In genomic region chr6:55665224-55665587, GRCh38 we compare ENCODE assay signal across 25 cellular contexts.
DNase-seq lines count a peak whose midpoint lies in the region; ATAC-seq, FAIRE-seq and TF ChIP-seq lines count a peak whose summit lies in the region.
"Had no signal": no experiment of that assay in that cellular context is flagged by ENCODE, and none has a peak within 500 bp of the region (broad histone marks: within the 10 kb centered on the region; RNA-seq: fewer than 3 reads in every experiment).

No MANE protein-coding gene starts in this region.

- H3K36me3 Mint-ChIP-seq in MCF 10A (ENCODE audit: insufficient read depth, unreplicated experiment), result no peaks in the 10 kb centered on the region
- no peaks in the 10 kb centered on the region for H3K36me3 Mint-ChIP-seq in CD4-positive, alpha-beta T cell (ENCODE audit: low read depth)
- H3K36me3 Mint-ChIP-seq: CD4-positive, CD25-positive, alpha-beta regulatory T cell; CD8-positive, alpha-beta memory T cell had no signal

- no peak overlapping the region for H3K4me2 ChIP-seq in mammary epithelial cell (ENCODE audit: insufficient read depth, low read depth, low read length)
- H3K4me2 ChIP-seq: BLaER1, GM23338 had no signal

- H3K27ac ChIP-seq in mammary epithelial cell (ENCODE audit: insufficient read depth, low read depth, low read length) (no peak overlapping the region), foreskin keratinocyte (no peak overlapping the region)
- no peak overlapping the region for H3K27ac ChIP-seq in CD4-positive, alpha-beta T cell (ENCODE audit: low read depth, low read length)
- H3K27ac ChIP-seq: 22Rv1, BLaER1, C4-2B had no signal

- no peak overlapping the region for H3K4me3 Mint-ChIP-seq in MCF 10A (ENCODE audit: unreplicated experiment)
- H3K4me3 Mint-ChIP-seq in CD4-positive, alpha-beta T cell, result no peak overlapping the region
- H3K4me3 Mint-ChIP-seq: B cell; CD4-positive, CD25-positive, alpha-beta regulatory T cell; CD8-positive, alpha-beta memory T cell; GM23338; H9 had no signal

- intact Hi-C loops in mammary epithelial cell (cut with micrococcal nuclease), result no loop called here
- intact Hi-C loops in MCF 10A (cut with micrococcal nuclease), result no loop called here
- intact Hi-C loops in CD4-positive, alpha-beta T cell (cut with DNase I, micrococcal nuclease), result no loop called here

- H3K27ac Mint-ChIP-seq in MCF 10A (ENCODE audit: low read depth, unreplicated experiment), result no peak overlapping the region
- no peak overlapping the region for H3K27ac Mint-ChIP-seq in CD4-positive, alpha-beta T cell
- H3K27ac Mint-ChIP-seq: B cell; CD4-positive, CD25-positive, alpha-beta regulatory T cell; CD8-positive, alpha-beta memory T cell; GM23338; H9 had no signal

- BruUV-seq in mammary epithelial cell (replicated peaks; lab: Mats Ljungman, UMichigan) (no TSS peak), MCF 10A (replicated peaks; lab: Mats Ljungman, UMichigan) (no TSS peak)

- H3K4me1 ChIP-seq in mammary epithelial cell (ENCODE audit: insufficient read depth, low read length) (no peaks in the 10 kb centered on the region), foreskin keratinocyte (peaks cover 10% of the 10 kb centered on the region)

- H3K4me3 ChIP-seq in mammary epithelial cell (replicated peaks in 1 of 3; ENCODE audit: insufficient read depth in 1 of 3, low read depth in 2 of 3, low read length in 3 of 3), result no peak overlapping the region
- no peak overlapping the region for H3K4me3 ChIP-seq in bronchial epithelial cell (ENCODE audit: low read depth, low read length)
- H3K4me3 ChIP-seq: BLaER1, GM23338 had no signal

- no peak for FAIRE-seq in bronchial epithelial cell (lab: Jason Lieb, UNC)
- FAIRE-seq: A204.1, D721Med, GM12891, GM18507 had no signal

- H3K4me1 Mint-ChIP-seq in MCF 10A (ENCODE audit: insufficient read depth, unreplicated experiment), result no peaks in the 10 kb centered on the region
- H3K4me1 Mint-ChIP-seq in CD4-positive, alpha-beta T cell (ENCODE audit: low read depth), result no peaks in the 10 kb centered on the region
- H3K4me1 Mint-ChIP-seq: B cell; CD4-positive, CD25-positive, alpha-beta regulatory T cell; CD8-positive, alpha-beta memory T cell had no signal

- ATAC-seq in foreskin keratinocyte (peak; percentile 27), HG03175 (IDR thresholded peaks at IDR 0.05; ENCODE audit: unreplicated experiment) (no peak)
- no peak for ATAC-seq in CD4-positive, alpha-beta T cell (ENCODE audit: poor library complexity)
- ATAC-seq: GM23338, HCT116 had no signal

- no peaks in the 10 kb centered on the region for H3K9me3 ChIP-seq in mammary epithelial cell (replicated peaks; ENCODE audit: insufficient read depth, low read length)
- H3K9me3 ChIP-seq in CD4-positive, alpha-beta T cell (ENCODE audit: control insufficient read depth, low read length), result no peaks in the 10 kb centered on the region

- H3K9me3 Mint-ChIP-seq in MCF 10A (ENCODE audit: unreplicated experiment), result peaks cover 18% of the 10 kb centered on the region
- H3K9me3 Mint-ChIP-seq in CD4-positive, alpha-beta T cell, result peaks cover 6% of the 10 kb centered on the region

- in situ Hi-C loops in mammary epithelial cell (cut with MboI; ENCODE audit: low sequenced_read_pairs in 2 of 2), result no loop called here

- CTCF ChIA-PET in mammary epithelial cell (lab: Charles Lee; ENCODE audit: low non-redundant PET), result no interaction called here
- CTCF ChIA-PET in MCF 10A (lab: Yijun Ruan, JAX), result no interaction called here
- CTCF ChIA-PET in CD4-positive, alpha-beta T cell (lab: Charles Lee), result no interaction called here

- no peaks in the 10 kb centered on the region for H3K36me3 ChIP-seq in mammary epithelial cell (ENCODE audit: insufficient read depth, low read length)
- H3K36me3 ChIP-seq in bronchial epithelial cell (ENCODE audit: control insufficient read depth, insufficient read depth, low read length), result no peaks in the 10 kb centered on the region
- H3K36me3 ChIP-seq: BLaER1 had no signal

- H3K9ac ChIP-seq in mammary epithelial cell (ENCODE audit: insufficient read depth, low read length), result no peak overlapping the region
- H3K9ac ChIP-seq: BLaER1 had no signal

- no peaks in the 10 kb centered on the region for H3K27me3 Mint-ChIP-seq in MCF 10A (ENCODE audit: insufficient read depth, unreplicated experiment)
- no peaks in the 10 kb centered on the region for H3K27me3 Mint-ChIP-seq in CD4-positive, alpha-beta T cell
- H3K27me3 Mint-ChIP-seq: B cell; CD4-positive, CD25-positive, alpha-beta regulatory T cell; CD8-positive, alpha-beta memory T cell had no signal

- no peaks in the 10 kb centered on the region for H4K20me1 ChIP-seq in mammary epithelial cell (ENCODE audit: insufficient read depth, low read length)
- H4K20me1 ChIP-seq: BLaER1 had no signal

- TF ChIP-seq CTCF in mammary epithelial cell (conservative IDR thresholded peaks at IDR 0.05 in 1 of 2, IDR thresholded peaks at IDR 0.05 in 1 of 2; ENCODE audit: extremely low read depth in 1 of 2, insufficient read depth in 1 of 2, low read depth in 1 of 2, low read length in 2 of 2), result no peak
- TF ChIP-seq CTCF in MCF 10A (IDR thresholded peaks at IDR 0.05; ENCODE audit: unreplicated experiment), result no peak
- no peak for TF ChIP-seq CTCF in bronchial epithelial cell (IDR thresholded peaks at IDR 0.05; ENCODE audit: insufficient read depth, low read length, severe bottlenecking)
- no peak for TF ChIP-seq CTCF in foreskin keratinocyte (conservative IDR thresholded peaks at IDR 0.05)
- TF ChIP-seq CTCF in CD4-positive, alpha-beta T cell (IDR thresholded peaks at IDR 0.05), result no peak

- POLR2A ChIA-PET in MCF 10A (lab: Yijun Ruan, JAX), result no interaction called here
- POLR2A ChIA-PET in CD4-positive, alpha-beta T cell (lab: Charles Lee), result no interaction called here

- H3K27me3 ChIP-seq in mammary epithelial cell (ENCODE audit: insufficient read depth, low read length) (no peaks in the 10 kb centered on the region), bronchial epithelial cell (ENCODE audit: control insufficient read depth, insufficient read depth, low read length) (no peaks in the 10 kb centered on the region), foreskin keratinocyte (no peaks in the 10 kb centered on the region)
- no peaks in the 10 kb centered on the region for H3K27me3 ChIP-seq in CD4-positive, alpha-beta T cell (ENCODE audit: control insufficient read depth, insufficient read depth, low read length)
- H3K27me3 ChIP-seq: BLaER1 had no signal

- peak; percentile 0 for DNase-seq in mammary epithelial cell
- no peak for DNase-seq in MCF 10A (ENCODE audit: unreplicated experiment)
- peak; percentile 9 for DNase-seq in bronchial epithelial cell (ENCODE audit: low read depth)
- peak in 1 of 2 donors; percentile 45 for DNase-seq in foreskin keratinocyte
- DNase-seq in midbrain (lab: John Stamatoyannopoulos, UW), result no peak
- no peak for DNase-seq in NK-92 treated with Interleukin-12 subunit alpha and Interleukin-12 subunit beta, amount 100 ng/mL, for 24 hours (lab: John Stamatoyannopoulos, UW)
- DNase-seq in CD4-positive, alpha-beta T cell, result no peak
- DNase-seq: CD4-positive, CD25-positive, alpha-beta regulatory T cell; CD8-positive, alpha-beta memory T cell; DMS 273 treated with DMSO at 0.1 percent for 48 hours; DMS53; DMS79 treated with DMSO at 0.1 percent for 48 hours; GF-D8; H9 had no signal

- no peak overlapping the region for H2AFZ ChIP-seq in mammary epithelial cell (ENCODE audit: low read depth, low read length)
- H2AFZ ChIP-seq: GM23338 had no signal

- dilution Hi-C loops in mammary epithelial cell (cut with HindIII; ENCODE audit: low sequenced_read_pairs), result loop anchor here (10.0 kb wide), 1 partner anchor 100 kb away; no protein-coding TSS in a partner anchor

- H3K79me2 ChIP-seq in mammary epithelial cell (ENCODE audit: insufficient read depth, low read length), result no peaks in the 10 kb centered on the region

Comparison
In these comparisons a context has a peak if more than half of its experiments do, and no peak if none do; other contexts are left out.
1. DNase-seq: peak in mammary epithelial cell (single experiment) and bronchial epithelial cell (single experiment); none in MCF 10A (single experiment), midbrain (single experiment), NK-92 treated with Interleukin-12 subunit alpha and Interleukin-12 subunit beta, amount 100 ng/mL, for 24 hours (single experiment) and CD4-positive, alpha-beta T cell (0 of 10).